In the genomic region with DNA sequence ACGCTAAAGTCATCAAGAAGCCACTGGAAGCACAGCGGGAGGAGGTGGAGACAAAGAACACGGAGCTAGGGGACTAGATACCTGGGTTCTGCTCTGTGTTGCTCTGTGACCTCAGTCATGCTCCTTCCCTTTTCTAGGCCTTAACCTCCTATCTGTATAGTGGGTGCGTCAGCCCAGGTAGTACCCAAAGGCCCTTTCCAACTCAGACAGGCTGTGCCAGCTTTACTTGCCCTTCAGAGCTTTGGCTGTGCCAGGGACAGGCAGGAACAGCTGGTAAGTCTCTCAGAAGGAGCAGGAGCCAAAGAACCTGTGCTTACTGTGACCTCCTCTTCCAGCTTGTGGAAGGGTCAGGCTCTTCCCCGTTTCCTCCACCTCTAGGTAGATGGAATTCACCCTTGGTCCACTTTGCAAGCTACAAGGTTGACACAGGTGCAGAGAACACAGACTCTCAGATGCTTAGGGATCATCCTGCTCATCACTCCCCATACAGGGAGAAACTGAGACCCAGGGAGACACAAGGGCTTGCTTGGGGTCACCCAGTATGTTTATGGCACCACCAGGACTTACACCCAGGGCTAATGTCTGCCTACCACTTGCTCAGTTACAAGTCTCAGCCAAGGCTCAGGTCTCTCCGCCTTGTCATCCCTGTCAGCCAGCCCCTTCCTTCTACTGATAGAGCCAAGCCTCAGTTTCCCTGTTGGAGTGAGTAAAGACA, we compare ENCODE assay signal across 12 cellular contexts. TPM values are rescaled to one million over a fixed set of nuclear protein-coding genes. Genes with fewer than 3 reads are reported as not detected.
DNase-seq lines count a peak whose midpoint lies in the region; ATAC-seq, FAIRE-seq and TF ChIP-seq lines count a peak whose summit lies in the region.
"Had no signal": no experiment of that assay in that cellular context is flagged by ENCODE, and none has a peak within 500 bp of the region (broad histone marks: within the 10 kb centered on the region; RNA-seq: fewer than 3 reads in every experiment).

No MANE protein-coding gene starts in this region.

- 84% methylated on average over 6 of the region's 6 CpGs for WGBS in hepatocyte (ENCODE audit: low lambda C conversion rate, missing lambda C conversion rate)
- WGBS in small intestine, 3 donors = 68 to 86% (median 76%) methylated on average over 6 of the region's 6 CpGs

- H3K4me1 ChIP-seq in hepatocyte (ENCODE audit: insufficient read depth) = peaks cover 5% of the 10 kb centered on the region
- H3K4me1 ChIP-seq in small intestine (ENCODE audit: control insufficient read depth in 2 of 2, insufficient read depth in 1 of 2, low read depth in 1 of 2, low read length in 1 of 2) = peaks cover 0 to 8% of the 10 kb centered on the region in 2 donors
- H3K4me1 ChIP-seq: SJCRH30 had no signal

- peak overlapping the region; percentile 87 for H3K4me3 Mint-ChIP-seq in activated T-cell treated with anti-CD3 and anti-CD28 coated beads, Interleukin-2, amount 50 U/mL, for 24 hours

- peaks cover 74% of the 10 kb centered on the region for H3K4me1 Mint-ChIP-seq in activated T-cell treated with anti-CD3 and anti-CD28 coated beads, Interleukin-2, amount 50 U/mL, for 24 hours (ENCODE audit: low read depth)

- peak overlapping the region; percentile 89 for H3K4me3 ChIP-seq in GM12875 (ENCODE audit: low read depth, low read length)
- H3K4me3 ChIP-seq in hepatocyte = no peak overlapping the region
- peak overlapping the region in 1 of 2 donors; percentile 86 for H3K4me3 ChIP-seq in small intestine (ENCODE audit: low read depth in 1 of 2, low read length in 2 of 2)
- H3K4me3 ChIP-seq: SJCRH30 had no signal

- H3K9me2 ChIP-seq in hepatocyte (replicated peaks; ENCODE audit: insufficient read depth) = no peaks in the 10 kb centered on the region

- peak overlapping the region; percentile 90 for H3K27ac Mint-ChIP-seq in activated T-cell treated with anti-CD3 and anti-CD28 coated beads, Interleukin-2, amount 50 U/mL, for 24 hours

- ATAC-seq in HG02623 (IDR thresholded peaks at IDR 0.05; ENCODE audit: unreplicated experiment) = no peak

- peak overlapping the region; percentile 90 for H3K4me2 ChIP-seq in hepatocyte

- H3K9me3 ChIP-seq in hepatocyte (ENCODE audit: low read depth) = no peaks in the 10 kb centered on the region
- no peaks in the 10 kb centered on the region for H3K9me3 ChIP-seq in small intestine (ENCODE audit: control insufficient read depth, low read depth)
- H3K9me3 ChIP-seq: SJCRH30 had no signal

- H3K79me2 ChIP-seq in hepatocyte = peaks cover 17% of the 10 kb centered on the region

- H3K36me3 Mint-ChIP-seq in activated T-cell treated with anti-CD3 and anti-CD28 coated beads, Interleukin-2, amount 50 U/mL, for 24 hours (ENCODE audit: low read depth) = peaks cover 46% of the 10 kb centered on the region

- H3K36me3 ChIP-seq in hepatocyte (replicated peaks; ENCODE audit: insufficient read depth, low read depth) (no peaks in the 10 kb centered on the region), small intestine (ENCODE audit: control insufficient read depth in 2 of 2, insufficient read depth in 2 of 2, low read length in 2 of 2) (no peaks in the 10 kb centered on the region)
- H3K36me3 ChIP-seq: SJCRH30 had no signal

- H4K20me1 ChIP-seq in hepatocyte (ENCODE audit: insufficient read depth, poor library complexity, severe bottlenecking) = no peaks in the 10 kb centered on the region

- no peaks in the 10 kb centered on the region for H3K27me3 Mint-ChIP-seq in activated T-cell treated with anti-CD3 and anti-CD28 coated beads, Interleukin-2, amount 50 U/mL, for 24 hours

- no peak overlapping the region for H3K27ac ChIP-seq in hepatocyte
- peak overlapping the region; percentile 37 to 90 for H3K27ac ChIP-seq in small intestine (ENCODE audit: low read depth in 1 of 2, low read length in 1 of 2)
- H3K27ac ChIP-seq: SJCRH30 had no signal

- no peak for DNase-seq in activated T-cell treated with anti-CD3 and anti-CD28 coated beads, Interleukin-2, amount 50 U/mL, for 24 hours
- DNase-seq in hepatocyte (ENCODE audit: low spot score) = no peak
- no peak for DNase-seq in small intestine
- DNase-seq in pons (ENCODE audit: low spot score) = no peak
- DNase-seq in SIG-M5 (lab: John Stamatoyannopoulos, UW) = no peak
- DNase-seq in cerebellum (ENCODE audit: low spot score) = no peak
- DNase-seq: activated gamma-delta T cell, midbrain, NCI-H1092, SJCRH30 had no signal

- TF ChIP-seq CTCF in GM12875 (IDR thresholded peaks at IDR 0.05; ENCODE audit: borderline replicate concordance, insufficient read depth, low read depth, low read length) (no peak), hepatocyte (IDR thresholded peaks at IDR 0.05; ENCODE audit: poor library complexity) (no peak)

- no peaks in the 10 kb centered on the region for H3K9me3 Mint-ChIP-seq in activated T-cell treated with anti-CD3 and anti-CD28 coated beads, Interleukin-2, amount 50 U/mL, for 24 hours

- H3K27me3 ChIP-seq in hepatocyte (no peaks in the 10 kb centered on the region), small intestine (ENCODE audit: control insufficient read depth in 2 of 2, insufficient read depth in 2 of 2, low read length in 2 of 2) (no peaks in the 10 kb centered on the region)

- FAIRE-seq in small intestine (lab: Jason Lieb, UNC) = no peak

- no peak overlapping the region for H2AFZ ChIP-seq in hepatocyte

RNA-seq across cellular contexts. Expression of a gene that starts 1.7 kb away (rescaled TPM):
- total RNA-seq in hepatocyte (22.4 and 28.7 TPM in 2 replicates), cerebellum (0.36 TPM)
- polyA plus RNA-seq in hepatocyte (23.6 and 27.3 TPM in 2 replicates), small intestine (10 to 100 TPM in 2 of 3 donors, 1 to 10 TPM in 1; 5.6 to 33.5 (median 22.4) TPM)

RNA-seq across cellular contexts. Expression of a gene that starts 30.8 kb away (rescaled TPM):
- total RNA-seq in hepatocyte = 27.6 and 28.3 TPM in 2 replicates
- polyA plus RNA-seq in hepatocyte = 11.4 and 14.9 TPM in 2 replicates
- 10 to 100 TPM in 1 of 3 donors, 1 to 10 TPM in 2; 4.0 to 18.1 (median 6.2) TPM for polyA plus RNA-seq in small intestine
- total RNA-seq in cerebellum = 13.5 TPM

Comparison
In these comparisons a context has a peak if more than half of its experiments do, and no peak if none do; other contexts are left out.
1. RNA of a gene that starts 1.7 kb away (total RNA-seq): 22.4 to 28.7 TPM in hepatocyte; 0.36 TPM in cerebellum (single experiment); every median in the first group is over 10 times any median in the second.